ENCODE assay signal across 27 cellular contexts in genomic region chr3:171140246-171140645, GRCh38.
"Had no signal": no experiment of that assay in that cellular context is flagged by ENCODE, and none has a peak within 500 bp of the region (broad histone marks: within the 10 kb centered on the region; RNA-seq: fewer than 3 reads in every experiment).

No MANE protein-coding gene starts in this region.

- H3K4me2 ChIP-seq: hepatocyte had no signal

- H3K27ac ChIP-seq: coronary artery, epithelial cell of prostate, esophagus squamous epithelium, gastrocnemius medialis, hepatocyte, left lung, lower lobe of right lung had no signal

- H3K4me3 ChIP-seq: coronary artery, dorsolateral prefrontal cortex, esophagus squamous epithelium, gastrocnemius medialis, hepatocyte, left lung, lower lobe of right lung had no signal

- H3K79me2 ChIP-seq: hepatocyte had no signal

- H2AFZ ChIP-seq: hepatocyte had no signal

- H3K4me1 ChIP-seq: esophagus squamous epithelium, gastrocnemius medialis, left lung had no signal

- DNase-seq: dermis blood vessel endothelial cell; dorsolateral prefrontal cortex; effector CD4-positive, alpha-beta T cell; effector memory CD4-positive, alpha-beta T cell; endodermal cell; erythroblast; esophagus squamous epithelium; foreskin fibroblast; foreskin melanocyte; gastrocnemius medialis; glutamatergic neuron; head of caudate nucleus; left cardiac atrium; left lung; left ventricle myocardium superior; lower lobe of right lung; mesendoderm; midbrain; naive thymus-derived CD4-positive, alpha-beta T cell had no signal

- ATAC-seq: esophagus mucosa; gastrocnemius medialis; left cardiac atrium; left lung; left ventricle myocardium superior; lower lobe of right lung; naive thymus-derived CD4-positive, alpha-beta T cell had no signal

- H3K9me3 ChIP-seq: esophagus squamous epithelium, gastrocnemius medialis, left lung, lower lobe of right lung had no signal

- H3K27me3 Mint-ChIP-seq: naive thymus-derived CD4-positive, alpha-beta T cell had no signal

- FAIRE-seq: colon, endometrium, islet of Langerhans, keratinocyte had no signal

- H3K4me3 Mint-ChIP-seq: endodermal cell; naive thymus-derived CD4-positive, alpha-beta T cell had no signal

- H3K9me3 Mint-ChIP-seq: endodermal cell; naive thymus-derived CD4-positive, alpha-beta T cell had no signal

- H3K27me3 ChIP-seq: dorsolateral prefrontal cortex, esophagus squamous epithelium, gastrocnemius medialis, hepatocyte, left lung had no signal

- H3K27ac Mint-ChIP-seq: endodermal cell had no signal
